In the genomic region with DNA sequence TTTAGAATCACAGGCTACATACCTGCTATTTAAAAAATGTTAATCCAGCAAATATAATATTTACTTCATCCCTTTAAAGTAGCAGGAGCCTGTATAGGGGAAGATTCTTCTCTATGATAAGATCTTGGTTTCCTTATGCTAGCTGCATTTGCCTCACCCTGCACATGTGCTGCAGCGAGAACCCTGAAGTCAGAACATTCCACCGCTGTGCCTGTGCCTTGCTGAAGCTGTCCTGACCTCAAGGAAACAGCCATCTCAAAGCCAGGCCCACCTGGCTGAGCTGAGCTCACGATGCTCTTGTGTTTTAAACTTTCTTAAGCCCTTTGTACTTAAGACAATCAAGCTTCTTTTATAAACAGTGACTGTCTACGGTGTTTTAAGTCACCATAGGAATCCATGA, we compare ENCODE assay signal across 21 cellular contexts.
DNase-seq lines count a peak whose midpoint lies in the region; ATAC-seq, FAIRE-seq and TF ChIP-seq lines count a peak whose summit lies in the region.
"Had no signal": no experiment of that assay in that cellular context is flagged by ENCODE, and none has a peak within 500 bp of the region (broad histone marks: within the 10 kb centered on the region; RNA-seq: fewer than 3 reads in every experiment).

No MANE protein-coding gene starts in this region.

- no peak for FAIRE-seq in GM12878 (lab: Jason Lieb, UNC)
- FAIRE-seq: D721Med, K562 had no signal

- in situ Hi-C loops in GM12878 (cut with MboI) = no loop called here

- H4K20me1 ChIP-seq in OCI-LY3 (ENCODE audit: insufficient read depth, low read length) (no peaks in the 10 kb centered on the region), GM12878 (ENCODE audit: control insufficient read depth, insufficient read depth) (no peaks in the 10 kb centered on the region), neural progenitor cell (ENCODE audit: low read depth) (no peaks in the 10 kb centered on the region)

- TF ChIP-seq EP300 in GM12878 (IDR thresholded peaks at IDR 0.05; ENCODE audit: borderline replicate concordance in 1 of 2, control insufficient read depth in 1 of 2, low read depth in 2 of 2, low read length in 2 of 2) = no peak

- H3K9me3 ChIP-seq in OCI-LY3 (ENCODE audit: insufficient read depth, low read length) (no peaks in the 10 kb centered on the region), GM12878 (replicated peaks; ENCODE audit: control insufficient read depth, insufficient read depth, low read length) (no peaks in the 10 kb centered on the region), neural progenitor cell (ENCODE audit: low read depth) (no peaks in the 10 kb centered on the region), Caco-2 (no peaks in the 10 kb centered on the region)
- H3K9me3 ChIP-seq: SJSA1 had no signal

- intact Hi-C loops in GM12878 (cut with micrococcal nuclease; ENCODE audit: unreplicated experiment) (no loop called here), Caco-2 (cut with micrococcal nuclease; ENCODE audit: unreplicated experiment) (no loop called here)

- no peak overlapping the region for H3K27ac ChIP-seq in OCI-LY3 (ENCODE audit: low read length)
- H3K27ac ChIP-seq in GM12878 (ENCODE audit: control insufficient read depth, insufficient read depth) = no peak overlapping the region
- no peak overlapping the region for H3K27ac ChIP-seq in neural progenitor cell
- H3K27ac ChIP-seq: C4-2B, SJSA1 had no signal

- no peaks in the 10 kb centered on the region for H3K36me3 Mint-ChIP-seq in neural progenitor cell
- no peaks in the 10 kb centered on the region for H3K36me3 Mint-ChIP-seq in Caco-2 (ENCODE audit: insufficient read depth, unreplicated experiment)

- H3K79me2 ChIP-seq in OCI-LY3 (ENCODE audit: low read length) = no peaks in the 10 kb centered on the region
- H3K79me2 ChIP-seq in GM12878 (ENCODE audit: control insufficient read depth, insufficient read depth, low read length) = no peaks in the 10 kb centered on the region
- no peaks in the 10 kb centered on the region for H3K79me2 ChIP-seq in neural progenitor cell (ENCODE audit: low read depth)

- no peaks in the 10 kb centered on the region for H3K4me1 Mint-ChIP-seq in neural progenitor cell
- H3K4me1 Mint-ChIP-seq in Caco-2 (ENCODE audit: low read depth, unreplicated experiment) = no peaks in the 10 kb centered on the region

- CTCF ChIA-PET in GM12878 (lab: Yijun Ruan, JAX) = interaction anchor here (1.3 kb wide), 1 partner anchor 9 kb away, joined by 6 read pairs; no protein-coding TSS in a partner anchor
- CTCF ChIA-PET in Caco-2 (lab: Charles Lee) = no interaction called here

- H3K4me3 Mint-ChIP-seq in neural progenitor cell (no peak overlapping the region), Caco-2 (ENCODE audit: unreplicated experiment) (no peak overlapping the region)

- H3K27ac Mint-ChIP-seq in neural progenitor cell (no peak overlapping the region), Caco-2 (ENCODE audit: unreplicated experiment) (no peak overlapping the region)

- BruUV-seq in GM12878 (replicated peaks; lab: Mats Ljungman, UMichigan) (no TSS peak), Caco-2 (replicated peaks; lab: Mats Ljungman, UMichigan) (no TSS peak)

- POLR2A ChIA-PET in GM12878 (lab: Charles Lee) (no interaction called here), Caco-2 (lab: Charles Lee) (no interaction called here)

- RAD21 ChIA-PET in GM12878 (lab: Charles Lee; ENCODE audit: unreplicated experiment) = no interaction called here

- H3K4me2 ChIP-seq in OCI-LY3 (ENCODE audit: low read length) (no peak overlapping the region), GM12878 (ENCODE audit: control insufficient read depth, insufficient read depth) (no peak overlapping the region), neural progenitor cell (no peak overlapping the region)

- H3F3A ChIP-seq in neural progenitor cell (ENCODE audit: low read depth) = no peaks in the 10 kb centered on the region

- H3K27me3 Mint-ChIP-seq in neural progenitor cell (ENCODE audit: insufficient read depth, low read depth) (no peaks in the 10 kb centered on the region), Caco-2 (ENCODE audit: insufficient read depth, unreplicated experiment) (peaks cover 3% of the 10 kb centered on the region)

- DNase-seq in ELF-1 (ENCODE audit: low read depth, low spot score) (peak; percentile 11), GM12878 (ENCODE audit: low read depth, low spot score) (no peak), neural progenitor cell (ENCODE audit: low spot score) (peak; percentile 42), NOMO-1 treated with dmso at 0.1 percent for 144 hours (lab: John Stamatoyannopoulos, UW; ENCODE audit: unreplicated experiment) (no peak), Caco-2 (no peak)
- no peak for DNase-seq in stimulated activated CD4-positive, alpha-beta T cell treated with anti-CD3 and anti-CD28 coated beads, Interleukin-4, amount 100 ng/mL, for 24 hours
- DNase-seq: 8988T, DMS53, GF-D8, H7, MM.1S, NCI-H1048, NCI-H1417 treated with DMSO at 0.1 percent for 48 hours, NCI-H187, NCI-H446 treated with DMSO at 0.1 percent for 48 hours, NCI-H526 treated with DMSO at 0.1 percent for 48 hours had no signal

- H3K9me3 Mint-ChIP-seq in neural progenitor cell (no peaks in the 10 kb centered on the region), Caco-2 (ENCODE audit: unreplicated experiment) (no peaks in the 10 kb centered on the region)

- 1% methylated on average over 4 of the region's 4 CpGs for WGBS in GM12878 (ENCODE audit: insufficient coverage, insufficient replicate concordance, low lambda C conversion rate, missing lambda C conversion rate)

- TF ChIP-seq RAD21 in GM12878 (IDR thresholded peaks at IDR 0.05; ENCODE audit: insufficient read depth, low read depth, low read length) = no peak

- SMC1A ChIA-PET in GM12878 (lab: Charles Lee; ENCODE audit: uncharacterized antibody, unreplicated experiment) = no interaction called here

- TF ChIP-seq POLR2A in GM12878 (IDR thresholded peaks at IDR 0.05; ENCODE audit: low read depth, low read length) = no peak

- TF ChIP-seq CTCF in OCI-LY3 (IDR thresholded peaks at IDR 0.05; ENCODE audit: low read depth, low read length) (no peak), GM12878 (IDR thresholded peaks at IDR 0.05 in 2 of 3, conservative IDR thresholded peaks at IDR 0.05 in 1 of 3; ENCODE audit: control insufficient read depth in 2 of 3, extremely low read depth in 1 of 3, insufficient read depth in 1 of 3, low read depth in 3 of 3, low read length in 3 of 3) (no peak), neural progenitor cell (IDR thresholded peaks at IDR 0.05) (no peak), Caco-2 (IDR thresholded peaks at IDR 0.05; ENCODE audit: insufficient read depth in 1 of 2, low read depth in 1 of 2, low read length in 1 of 2, severe bottlenecking in 1 of 2, unreplicated experiment in 1 of 2) (no peak)

- H3K4me3 ChIP-seq in OCI-LY3 (ENCODE audit: low read length) = no peak overlapping the region
- no peak overlapping the region for H3K4me3 ChIP-seq in GM12878
- H3K4me3 ChIP-seq in neural progenitor cell = no peak overlapping the region
- no peak overlapping the region for H3K4me3 ChIP-seq in Caco-2 (ENCODE audit: low read depth, low read length)
- H3K4me3 ChIP-seq: K562, SJSA1 had no signal

- H3K9ac ChIP-seq in OCI-LY3 (ENCODE audit: low read length) (no peak overlapping the region), GM12878 (ENCODE audit: control insufficient read depth, insufficient read depth, low read length) (no peak overlapping the region), neural progenitor cell (no peak overlapping the region)

- H3K27me3 ChIP-seq in OCI-LY3 (ENCODE audit: low read depth, low read length) (no peaks in the 10 kb centered on the region), GM12878 (replicated peaks in 1 of 2; ENCODE audit: control insufficient read depth in 2 of 2, insufficient read depth in 2 of 2, low read length in 1 of 2) (no peaks in the 10 kb centered on the region), neural progenitor cell (no peaks in the 10 kb centered on the region), Caco-2 (replicated peaks; ENCODE audit: control insufficient read depth, insufficient read depth, low read length) (no peaks in the 10 kb centered on the region)
- H3K27me3 ChIP-seq: SJSA1 had no signal

- no peaks in the 10 kb centered on the region for H3K36me3 ChIP-seq in OCI-LY3 (replicated peaks; ENCODE audit: low read depth, low read length)
- no peaks in the 10 kb centered on the region for H3K36me3 ChIP-seq in GM12878 (ENCODE audit: control insufficient read depth in 2 of 2, insufficient read depth in 2 of 2, low read length in 1 of 2)
- no peaks in the 10 kb centered on the region for H3K36me3 ChIP-seq in neural progenitor cell
- H3K36me3 ChIP-seq in Caco-2 (ENCODE audit: control insufficient read depth, insufficient read depth, low read length) = no peaks in the 10 kb centered on the region
- H3K36me3 ChIP-seq: SJSA1 had no signal

- peak; percentile 15; the same call in 1 of the 3 replicates for ATAC-seq in GM12878
- ATAC-seq: K562 had no signal

- H2AFZ ChIP-seq in OCI-LY3 (ENCODE audit: low read depth, low read length) (peak overlapping the region; percentile 18; the same call in 1 of the 2 replicates), GM12878 (ENCODE audit: control insufficient read depth, low read depth, low read length) (no peak overlapping the region), neural progenitor cell (replicated peaks) (no peak overlapping the region)

- H3K4me1 ChIP-seq in OCI-LY3 (ENCODE audit: low read length) (no peaks in the 10 kb centered on the region), GM12878 (ENCODE audit: control insufficient read depth, insufficient read depth, low read length) (no peaks in the 10 kb centered on the region), neural progenitor cell (peaks cover 4% of the 10 kb centered on the region), Caco-2 (no peaks in the 10 kb centered on the region)
- H3K4me1 ChIP-seq: SJSA1 had no signal

TF ChIP-seq in GM12878, 131 proteins besides CTCF, POLR2A, EP300 and RAD21 (continues in another document):
- TF ChIP-seq, protein P1, sequence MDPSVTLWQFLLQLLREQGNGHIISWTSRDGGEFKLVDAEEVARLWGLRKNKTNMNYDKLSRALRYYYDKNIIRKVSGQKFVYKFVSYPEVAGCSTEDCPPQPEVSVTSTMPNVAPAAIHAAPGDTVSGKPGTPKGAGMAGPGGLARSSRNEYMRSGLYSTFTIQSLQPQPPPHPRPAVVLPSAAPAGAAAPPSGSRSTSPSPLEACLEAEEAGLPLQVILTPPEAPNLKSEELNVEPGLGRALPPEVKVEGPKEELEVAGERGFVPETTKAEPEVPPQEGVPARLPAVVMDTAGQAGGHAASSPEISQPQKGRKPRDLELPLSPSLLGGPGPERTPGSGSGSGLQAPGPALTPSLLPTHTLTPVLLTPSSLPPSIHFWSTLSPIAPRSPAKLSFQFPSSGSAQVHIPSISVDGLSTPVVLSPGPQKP (IDR thresholded peaks at IDR 0.05; ENCODE audit: low read depth, low read length) = no peak
- TF ChIP-seq MXI1 (IDR thresholded peaks at IDR 0.05; ENCODE audit: low read depth, low read length) = no peak

Comparison
In these comparisons a context has a peak if more than half of its experiments do, and no peak if none do; other contexts are left out.
1. DNase-seq: peak in ELF-1 (single experiment) and neural progenitor cell (single experiment); none in GM12878 (single experiment), stimulated activated CD4-positive, alpha-beta T cell treated with anti-CD3 and anti-CD28 coated beads, Interleukin-4, amount 100 ng/mL, for 24 hours (single experiment), NOMO-1 treated with dmso at 0.1 percent for 144 hours (single experiment) and Caco-2 (0 of 2).